25 cellular contexts compared by ENCODE assay signal in genomic region chr4:107665001-107665400, GRCh38. TPM values are rescaled to one million over a fixed set of nuclear protein-coding genes. Genes with fewer than 3 reads are reported as not detected.
DNase-seq lines count a peak whose midpoint lies in the region; ATAC-seq and TF ChIP-seq lines count a peak whose summit lies in the region.
"Had no signal": no experiment of that assay in that cellular context is flagged by ENCODE, and none has a peak within 500 bp of the region (broad histone marks: within the 10 kb centered on the region; RNA-seq: fewer than 3 reads in every experiment).

No MANE protein-coding gene starts in this region.

- dilution Hi-C loops in IMR-90 (cut with HindIII; ENCODE audit: low sequenced_read_pairs, unreplicated experiment) = no loop called here

- H2AK5ac ChIP-seq in IMR-90 (ENCODE audit: low read depth, low read length) = no peak overlapping the region

- no TSS peak for BruUV-seq in IMR-90 (replicated peaks; lab: Mats Ljungman, UMichigan)

- TF ChIP-seq RAD21 in IMR-90 (IDR thresholded peaks at IDR 0.05; ENCODE audit: low read length) = no peak

- no peaks in the 10 kb centered on the region for H3K27me3 ChIP-seq in IMR-90 (ENCODE audit: control insufficient read depth, insufficient read depth, low read length)
- H3K27me3 ChIP-seq in muscle layer of colon (ENCODE audit: control insufficient read depth in 1 of 2, insufficient read depth in 2 of 2, low read length in 2 of 2) = no peaks in the 10 kb centered on the region
- H3K27me3 ChIP-seq in neural progenitor cell = no peaks in the 10 kb centered on the region
- no peaks in the 10 kb centered on the region for H3K27me3 ChIP-seq in left ventricle myocardium inferior (ENCODE audit: low read depth)
- H3K27me3 ChIP-seq: ovary, upper lobe of left lung had no signal

- no peak overlapping the region for H3K56ac ChIP-seq in IMR-90 (ENCODE audit: extremely low read depth, insufficient read depth, low read length)

- H4K8ac ChIP-seq in IMR-90 (ENCODE audit: low read depth in 2 of 2, low read length in 2 of 2) = no peak overlapping the region

- H3K9me1 ChIP-seq in IMR-90 (ENCODE audit: insufficient read depth, low read length) = no peaks in the 10 kb centered on the region

- H3F3A ChIP-seq in neural progenitor cell (ENCODE audit: low read depth) = no peaks in the 10 kb centered on the region

- H2AFZ ChIP-seq in IMR-90 (replicated peaks; ENCODE audit: low read length, poor library complexity) = no peak overlapping the region
- no peak overlapping the region for H2AFZ ChIP-seq in neural progenitor cell (replicated peaks)

- H3K9ac ChIP-seq in IMR-90 (ENCODE audit: low read depth, low read length) (no peak overlapping the region; the same call in 1 of the 2 replicates), muscle layer of colon (ENCODE audit: low read length) (no peak overlapping the region), neural progenitor cell (no peak overlapping the region)

- H3K36me3 Mint-ChIP-seq in chondrocyte (ENCODE audit: low read depth) (peaks cover 1% of the 10 kb centered on the region), neural progenitor cell (no peaks in the 10 kb centered on the region)
- peaks cover 8% of the 10 kb centered on the region for H3K36me3 Mint-ChIP-seq in activated T-cell treated with anti-CD3 and anti-CD28 coated beads, Interleukin-2, amount 50 U/mL, for 4 hours (ENCODE audit: insufficient read depth)

- H3K9me3 Mint-ChIP-seq in chondrocyte (ENCODE audit: low read depth) (no peaks in the 10 kb centered on the region), neural progenitor cell (no peaks in the 10 kb centered on the region)
- no peaks in the 10 kb centered on the region for H3K9me3 Mint-ChIP-seq in activated T-cell treated with anti-CD3 and anti-CD28 coated beads, Interleukin-2, amount 50 U/mL, for 4 hours
- H3K9me3 Mint-ChIP-seq: activated CD8-positive, alpha-beta T cell treated with anti-CD3 and anti-CD28 coated beads for 36 hours; naive thymus-derived CD4-positive, alpha-beta T cell had no signal

- peak; percentile 42; the same call in 1 of the 2 replicates for ATAC-seq in IMR-90 (ENCODE audit: low read depth)
- no peak for ATAC-seq in activated T-cell treated with anti-CD3 and anti-CD28 coated beads, Interleukin-2, amount 50 U/mL, for 4 hours
- no peak for ATAC-seq in HG02678 (IDR thresholded peaks at IDR 0.05; ENCODE audit: unreplicated experiment)
- ATAC-seq: A549; activated CD8-positive, alpha-beta T cell treated with anti-CD3 and anti-CD28 coated beads for 36 hours; naive thymus-derived CD4-positive, alpha-beta T cell; right cardiac atrium had no signal

- in situ Hi-C loops in IMR-90 (cut with MboI; ENCODE audit: low sequenced_read_pairs) = loop anchor here (25.0 kb wide), 1 partner anchor 628 kb away; the partner anchor contains the start of gene DKK2

- H3K79me1 ChIP-seq in IMR-90 (ENCODE audit: low read depth in 1 of 2, low read length in 2 of 2) = peaks cover 4% of the 10 kb centered on the region in 2 experiments; a peak in 1 of 4 replicates

- H3K27ac Mint-ChIP-seq in chondrocyte (ENCODE audit: unreplicated experiment) (peak overlapping the region; percentile 86), neural progenitor cell (no peak overlapping the region)
- H3K27ac Mint-ChIP-seq: activated CD8-positive, alpha-beta T cell treated with anti-CD3 and anti-CD28 coated beads for 36 hours; naive thymus-derived CD4-positive, alpha-beta T cell had no signal

- no peak overlapping the region for H3K4me3 ChIP-seq in IMR-90 (ENCODE audit: insufficient read depth, low read depth, low read length)
- no peak overlapping the region for H3K4me3 ChIP-seq in muscle layer of colon (ENCODE audit: low read depth in 1 of 2, low read length in 2 of 2)
- H3K4me3 ChIP-seq in neural progenitor cell = no peak overlapping the region
- no peak overlapping the region for H3K4me3 ChIP-seq in left ventricle myocardium inferior
- H3K4me3 ChIP-seq: A549, ovary, upper lobe of left lung had no signal

- H3K9me3 ChIP-seq in IMR-90 (ENCODE audit: control insufficient read depth, insufficient read depth, low read length) (no peaks in the 10 kb centered on the region), muscle layer of colon (ENCODE audit: low read length) (no peaks in the 10 kb centered on the region), neural progenitor cell (ENCODE audit: low read depth) (no peaks in the 10 kb centered on the region), left ventricle myocardium inferior (replicated peaks) (no peaks in the 10 kb centered on the region)
- H3K9me3 ChIP-seq: A549, ovary, upper lobe of left lung had no signal

- H3K4me2 ChIP-seq in IMR-90 (ENCODE audit: low read depth, low read length) (no peak overlapping the region; the same call in 1 of the 2 replicates), neural progenitor cell (no peak overlapping the region)
- H3K4me2 ChIP-seq: A549 had no signal

- H2AK9ac ChIP-seq in IMR-90 (replicated peaks; ENCODE audit: low read depth, low read length, poor library complexity) = no peak overlapping the region

- no peak overlapping the region for H3K23ac ChIP-seq in IMR-90 (ENCODE audit: low read depth, low read length)

- H3K14ac ChIP-seq in IMR-90 (replicated peaks; ENCODE audit: low read depth, low read length) = no peak overlapping the region

- TF ChIP-seq POLR2A in IMR-90 (IDR thresholded peaks at IDR 0.05; ENCODE audit: low read depth, low read length) = no peak

- no peaks in the 10 kb centered on the region for H3K79me2 ChIP-seq in neural progenitor cell (ENCODE audit: low read depth)

- intact Hi-C loops in IMR-90 (cut with micrococcal nuclease) = loop anchor here (5.0 to 10.0 kb wide), 4 partner anchors 247 to 628 kb away; partner anchors contain the start of gene DKK2
- intact Hi-C loops in left ventricle myocardium inferior (cut with micrococcal nuclease) = no loop called here

- H3K4me1 ChIP-seq in IMR-90 (ENCODE audit: control insufficient read depth, insufficient read depth, low read length) (peaks cover 2% of the 10 kb centered on the region; the same call in 1 of the 2 replicates), muscle layer of colon (ENCODE audit: insufficient read depth, low read length) (peaks cover 28% of the 10 kb centered on the region), neural progenitor cell (no peaks in the 10 kb centered on the region), left ventricle myocardium inferior (peaks cover 5% of the 10 kb centered on the region)
- H3K4me1 ChIP-seq: A549 had no signal

- no peak overlapping the region for H2BK15ac ChIP-seq in IMR-90 (ENCODE audit: low read depth, low read length)

- no CpG with 5 or more reads among the region's 1 CpG for WGBS in IMR-90 (ENCODE audit: extremely low coverage in 2 of 2, insufficient read length in 1 of 2), 2 experiments

- H4K20me1 ChIP-seq in IMR-90 (ENCODE audit: insufficient read depth, low read length) (no peaks in the 10 kb centered on the region), neural progenitor cell (ENCODE audit: low read depth) (no peaks in the 10 kb centered on the region)

- DNase-seq in AG08395 (ENCODE audit: low spot score) (peak; percentile 38), IMR-90 (peak; percentile 17), chondrocyte (ENCODE audit: low spot score) (no peak), neural progenitor cell (ENCODE audit: low spot score) (no peak), left ventricle myocardium inferior (no peak)
- DNase-seq in activated T-cell treated with anti-CD3 and anti-CD28 coated beads, Interleukin-2, amount 50 U/mL, for 4 hours = no peak
- DNase-seq: activated CD8-positive, alpha-beta T cell treated with anti-CD3 and anti-CD28 coated beads for 36 hours; activated naive CD4-positive, alpha-beta T cell treated with Interleukin-2 at 50 U/mL for 16 hours; amygdala; erythroblast; HCEC 1CT; Kasumi-1; mammary epithelial cell; naive thymus-derived CD4-positive, alpha-beta T cell; NCI-H1048; NCI-H187; NCI-H2227 treated with DMSO at 0.1 percent for 48 hours; NCI-H774; ovary; right cardiac atrium; upper lobe of left lung had no signal

- H3K4me1 Mint-ChIP-seq in chondrocyte (ENCODE audit: low read depth) (peaks cover 43% of the 10 kb centered on the region), neural progenitor cell (peaks cover 8% of the 10 kb centered on the region)
- no peaks in the 10 kb centered on the region for H3K4me1 Mint-ChIP-seq in activated T-cell treated with anti-CD3 and anti-CD28 coated beads, Interleukin-2, amount 50 U/mL, for 4 hours (ENCODE audit: low read depth)
- H3K4me1 Mint-ChIP-seq: naive thymus-derived CD4-positive, alpha-beta T cell had no signal

- TF ChIP-seq CTCF in IMR-90 (conservative IDR thresholded peaks at IDR 0.05; ENCODE audit: low read depth, low read length) (no peak), chondrocyte (IDR thresholded peaks at IDR 0.05) (peak; percentile 8), neural progenitor cell (IDR thresholded peaks at IDR 0.05) (no peak), left ventricle myocardium inferior (IDR thresholded peaks at IDR 0.05; ENCODE audit: borderline replicate concordance) (no peak)

- H3K27ac ChIP-seq in IMR-90 (ENCODE audit: insufficient read depth, low read length) (no peak overlapping the region), muscle layer of colon (ENCODE audit: low read depth, low read length) (peak overlapping the region; percentile 17), neural progenitor cell (no peak overlapping the region), left ventricle myocardium inferior (replicated peaks) (no peak overlapping the region)
- H3K27ac ChIP-seq: A549, C4-2B, ovary, upper lobe of left lung had no signal

- peak overlapping the region; percentile 2; the same call in 1 of the 2 replicates for H2BK120ac ChIP-seq in IMR-90 (ENCODE audit: low read depth, low read length)

- H2BK20ac ChIP-seq in IMR-90 (ENCODE audit: low read depth, low read length) = no peak overlapping the region

- H3K4ac ChIP-seq in IMR-90 (ENCODE audit: low read depth, low read length) = peak overlapping the region; percentile 24; the same call in 1 of the 2 replicates

- CTCF ChIA-PET in IMR-90 (lab: Yijun Ruan, JAX) = interaction anchor here (0.8 kb wide), 1 partner anchor 447 kb away, joined by 3 read pairs; no protein-coding TSS in a partner anchor

- no peak overlapping the region for H4K5ac ChIP-seq in IMR-90 (ENCODE audit: low read depth, low read length)

- H3K4me3 Mint-ChIP-seq in chondrocyte (ENCODE audit: unreplicated experiment) (no peak overlapping the region), neural progenitor cell (no peak overlapping the region)
- H3K4me3 Mint-ChIP-seq in activated T-cell treated with anti-CD3 and anti-CD28 coated beads, Interleukin-2, amount 50 U/mL, for 4 hours = no peak overlapping the region
- H3K4me3 Mint-ChIP-seq: activated CD8-positive, alpha-beta T cell treated with anti-CD3 and anti-CD28 coated beads for 36 hours; naive thymus-derived CD4-positive, alpha-beta T cell had no signal

- H3K36me3 ChIP-seq in IMR-90 (ENCODE audit: control insufficient read depth, insufficient read depth, low read length) = no peaks in the 10 kb centered on the region
- H3K36me3 ChIP-seq in muscle layer of colon (ENCODE audit: insufficient read depth, low read length) = peaks cover 4% of the 10 kb centered on the region
- no peaks in the 10 kb centered on the region for H3K36me3 ChIP-seq in neural progenitor cell
- H3K36me3 ChIP-seq in left ventricle myocardium inferior = no peaks in the 10 kb centered on the region
- H3K36me3 ChIP-seq: ovary, upper lobe of left lung had no signal

- H2BK5ac ChIP-seq in IMR-90 (ENCODE audit: low read depth, low read length, poor library complexity, severe bottlenecking) = no peak overlapping the region

- H4K91ac ChIP-seq in IMR-90 (ENCODE audit: insufficient read depth, low read depth, low read length) = no peak overlapping the region

- H3K27me3 Mint-ChIP-seq in chondrocyte (ENCODE audit: low read depth) (no peaks in the 10 kb centered on the region), neural progenitor cell (ENCODE audit: insufficient read depth, low read depth) (no peaks in the 10 kb centered on the region)
- H3K27me3 Mint-ChIP-seq in activated T-cell treated with anti-CD3 and anti-CD28 coated beads, Interleukin-2, amount 50 U/mL, for 4 hours (ENCODE audit: low read depth) = no peaks in the 10 kb centered on the region
- H3K27me3 Mint-ChIP-seq: activated CD8-positive, alpha-beta T cell treated with anti-CD3 and anti-CD28 coated beads for 36 hours; naive thymus-derived CD4-positive, alpha-beta T cell had no signal

- POLR2A ChIA-PET in IMR-90 (lab: Charles Lee; ENCODE audit: unreplicated experiment) = no interaction called here

- H3K18ac ChIP-seq in IMR-90 (ENCODE audit: low read depth, low read length) = no peak overlapping the region; the same call in 1 of the 2 replicates

RNA-seq across cellular contexts. Expression of gene PAPSS1, which starts 55.0 kb away (rescaled TPM):
- total RNA-seq in IMR-90 (2012; rRNA removed) = 82.8 and 90.5 TPM in 2 replicates
- polyA plus RNA-seq in IMR-90 (2012; rRNA removed) = 64.7 and 71.8 TPM in 2 replicates
- polyA plus RNA-seq in IMR-90 (2012; cell fraction: cytosol; rRNA removed) = 33.3 and 39.9 TPM in 2 replicates
- polyA plus RNA-seq in IMR-90 (2012; cell fraction: nucleus; rRNA removed; ENCODE audit: low replicate concordance) = 20.0 and 45.3 TPM in 2 replicates
- total RNA-seq in chondrocyte = 104 to 155 TPM (median 105 TPM) in 3 replicates
- 10 to 100 TPM; 19.8 to 23.3 (median 21.6) TPM for total RNA-seq in activated T-cell treated with anti-CD3 and anti-CD28 coated beads, Interleukin-2, amount 50 U/mL, for 4 hours
- 106 and 140 TPM in 2 replicates for total RNA-seq in neural progenitor cell (ENCODE audit: low replicate concordance)
- 10.0 TPM for total RNA-seq in left ventricle myocardium inferior

Comparison
In these comparisons a context has a peak if more than half of its experiments do, and no peak if none do; other contexts are left out.
1. DNase-seq: peak in AG08395 (single experiment) and IMR-90 (single experiment); none in chondrocyte (single experiment), activated T-cell treated with anti-CD3 and anti-CD28 coated beads, Interleukin-2, amount 50 U/mL, for 4 hours (single experiment), neural progenitor cell (single experiment) and left ventricle myocardium inferior (single experiment).